Comparison of ENCODE assay signal across 10 cellular contexts in the genomic region with DNA sequence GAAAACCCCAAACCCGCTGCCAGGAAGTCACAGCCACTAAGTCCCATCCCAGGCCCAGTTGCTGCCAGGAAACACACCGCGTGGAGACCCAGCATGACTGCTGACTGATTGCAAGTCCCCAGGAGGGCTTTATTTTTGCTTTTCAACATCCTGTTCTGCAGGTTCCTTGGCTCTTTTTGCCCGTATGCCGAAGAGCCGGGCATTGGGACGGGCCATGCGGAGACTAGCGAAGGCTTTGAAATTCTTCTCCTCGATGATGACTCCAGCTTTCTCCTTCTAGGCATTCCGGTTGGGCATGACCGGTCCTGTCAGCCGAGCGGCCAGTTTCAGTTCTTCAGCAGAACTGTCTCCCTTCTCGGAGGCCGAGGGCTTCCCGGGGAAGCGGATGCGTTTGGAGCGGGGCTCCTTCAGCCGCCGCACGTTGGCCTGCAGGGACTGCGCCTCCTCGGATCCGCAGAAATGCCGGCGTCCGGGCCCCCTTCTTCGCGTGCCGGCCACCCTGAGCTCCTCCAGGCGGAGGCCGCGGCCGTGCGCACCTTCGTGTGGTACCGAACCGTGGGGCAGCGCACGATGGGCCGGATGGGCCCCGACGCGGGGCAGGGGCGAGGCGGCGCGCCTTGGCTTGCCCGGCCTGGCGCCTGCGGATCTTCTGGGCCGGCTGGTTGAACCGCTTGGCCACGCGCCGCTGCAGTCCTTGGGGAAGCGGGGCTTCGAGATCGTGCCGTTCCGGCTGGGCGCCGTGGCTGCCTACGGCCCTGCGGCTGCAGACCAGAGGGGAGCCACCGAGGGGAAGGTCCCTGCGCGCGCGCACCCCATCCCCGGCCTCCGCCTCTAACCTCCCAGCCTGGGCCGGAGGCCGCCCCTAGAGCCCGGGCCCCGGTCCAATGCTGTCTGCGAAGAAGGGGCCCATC. TPM values are rescaled to one million over a fixed set of nuclear protein-coding genes. Genes with fewer than 3 reads are reported as not detected.
DNase-seq lines count a peak whose midpoint lies in the region; ATAC-seq and TF ChIP-seq lines count a peak whose summit lies in the region.
"Had no signal": no experiment of that assay in that cellular context is flagged by ENCODE, and none has a peak within 500 bp of the region (broad histone marks: within the 10 kb centered on the region; RNA-seq: fewer than 3 reads in every experiment).

No MANE protein-coding gene starts in this region.

- H3K27ac ChIP-seq in coronary artery: no peak overlapping the region
- no peak overlapping the region for H3K27ac ChIP-seq in lower lobe of right lung

- H3K4me3 Mint-ChIP-seq in activated naive CD4-positive, alpha-beta T cell treated with anti-CD3 and anti-CD28 coated beads, Interleukin-2, amount 50 U/mL, for 24 hours: peak overlapping the region; percentile 42
- no peak overlapping the region for H3K4me3 Mint-ChIP-seq in HFFc6

- peaks cover 9% of the 10 kb centered on the region for H3K4me1 ChIP-seq in lower lobe of right lung

- TF ChIP-seq CTCF in coronary artery (IDR thresholded peaks at IDR 0.05): no peak
- no peak for TF ChIP-seq CTCF in lower lobe of right lung (IDR thresholded peaks at IDR 0.05)
- TF ChIP-seq CTCF in HFFc6 (IDR thresholded peaks at IDR 0.05): no peak

- peaks cover 20% of the 10 kb centered on the region for H3K27me3 Mint-ChIP-seq in activated naive CD4-positive, alpha-beta T cell treated with anti-CD3 and anti-CD28 coated beads, Interleukin-2, amount 50 U/mL, for 24 hours
- H3K27me3 Mint-ChIP-seq in HFFc6 (ENCODE audit: insufficient read depth): no peaks in the 10 kb centered on the region; the same call in 1 of the 2 replicates

- H3K4me3 ChIP-seq in coronary artery (peak overlapping the region; percentile 64), lower lobe of right lung (peak overlapping the region; percentile 49)

- intact Hi-C loops in lower lobe of right lung (cut with DNase I): no loop called here

- peaks cover 7% of the 10 kb centered on the region for H3K36me3 ChIP-seq in lower lobe of right lung

- no peaks in the 10 kb centered on the region for H3K9me3 Mint-ChIP-seq in activated naive CD4-positive, alpha-beta T cell treated with anti-CD3 and anti-CD28 coated beads, Interleukin-2, amount 50 U/mL, for 24 hours
- H3K9me3 Mint-ChIP-seq in HFFc6: peaks cover 40% of the 10 kb centered on the region
- H3K9me3 Mint-ChIP-seq: IgD-negative memory B cell had no signal

- H3K4me1 Mint-ChIP-seq in activated naive CD4-positive, alpha-beta T cell treated with anti-CD3 and anti-CD28 coated beads, Interleukin-2, amount 50 U/mL, for 24 hours: peaks cover 3% of the 10 kb centered on the region
- H3K4me1 Mint-ChIP-seq in HFFc6 (ENCODE audit: low read depth): no peaks in the 10 kb centered on the region

- H3K27me3 ChIP-seq in lower lobe of right lung (ENCODE audit: low read depth): peaks cover 20% of the 10 kb centered on the region

- no peaks in the 10 kb centered on the region for H3K9me3 ChIP-seq in lower lobe of right lung

- no peak overlapping the region for H3K27ac Mint-ChIP-seq in activated naive CD4-positive, alpha-beta T cell treated with anti-CD3 and anti-CD28 coated beads, Interleukin-2, amount 50 U/mL, for 24 hours
- no peak overlapping the region for H3K27ac Mint-ChIP-seq in HFFc6
- H3K27ac Mint-ChIP-seq: IgD-negative memory B cell had no signal

- no peak for DNase-seq in activated naive CD4-positive, alpha-beta T cell treated with Interleukin-2 at 50 U/mL for 16 hours
- no peak for DNase-seq in coronary artery (ENCODE audit: low spot score)
- no peak for DNase-seq in lower lobe of right lung
- peak; percentile 53 for DNase-seq in ureter (ENCODE audit: low spot score)
- no peak for DNase-seq in stimulated activated CD4-positive, alpha-beta T cell treated with anti-CD3 and anti-CD28 coated beads, Interleukin-4, amount 100 ng/mL, for 4 hours
- DNase-seq in HFFc6: no peak

- ATAC-seq in lower lobe of right lung (peak; percentile 18 to 50), HG02938 (IDR thresholded peaks at IDR 0.05; ENCODE audit: unreplicated experiment) (no peak)

- H3K36me3 Mint-ChIP-seq in activated naive CD4-positive, alpha-beta T cell treated with anti-CD3 and anti-CD28 coated beads, Interleukin-2, amount 50 U/mL, for 24 hours: peaks cover 1% of the 10 kb centered on the region
- peaks cover 17% of the 10 kb centered on the region for H3K36me3 Mint-ChIP-seq in HFFc6 (ENCODE audit: low read depth)
- H3K36me3 Mint-ChIP-seq: IgD-negative memory B cell had no signal

RNA-seq across cellular contexts. Expression of a gene that starts 15.2 kb away (rescaled TPM):
- total RNA-seq in lower lobe of right lung (not detected), ureter (not detected)
- not detected for total RNA-seq in HFFc6 (2021; fragmentation: NEBNext Ultra II Directional; extraction: Animal tissue kit (Norgen Biotek cat#: 25700))
- total RNA-seq: pulmonary artery endothelial cell had no signal

RNA-seq across cellular contexts. Expression of a gene that starts 19.7 kb away (rescaled TPM):
- total RNA-seq in lower lobe of right lung: not detected
- total RNA-seq in ureter: not detected
- total RNA-seq in HFFc6 (2021; fragmentation: NEBNext Ultra II Directional; extraction: Animal tissue kit (Norgen Biotek cat#: 25700)): under 1 TPM in 1 of 6 experiments, not detected in 5; 0.12 TPM
- total RNA-seq: pulmonary artery endothelial cell had no signal

RNA-seq across cellular contexts. Expression of a gene that starts 41.5 kb away (rescaled TPM):
- total RNA-seq in lower lobe of right lung (not detected), ureter (not detected)
- not detected for total RNA-seq in HFFc6 (2021; fragmentation: NEBNext Ultra II Directional; extraction: Animal tissue kit (Norgen Biotek cat#: 25700))
- total RNA-seq: pulmonary artery endothelial cell had no signal

RNA-seq across cellular contexts. Expression of a gene that starts 55.3 kb away (rescaled TPM):
- total RNA-seq in lower lobe of right lung: 1.3 TPM
- not detected for total RNA-seq in ureter
- total RNA-seq in HFFc6 (2021; fragmentation: NEBNext Ultra II Directional; extraction: Animal tissue kit (Norgen Biotek cat#: 25700)): not detected
